In the genomic region with DNA sequence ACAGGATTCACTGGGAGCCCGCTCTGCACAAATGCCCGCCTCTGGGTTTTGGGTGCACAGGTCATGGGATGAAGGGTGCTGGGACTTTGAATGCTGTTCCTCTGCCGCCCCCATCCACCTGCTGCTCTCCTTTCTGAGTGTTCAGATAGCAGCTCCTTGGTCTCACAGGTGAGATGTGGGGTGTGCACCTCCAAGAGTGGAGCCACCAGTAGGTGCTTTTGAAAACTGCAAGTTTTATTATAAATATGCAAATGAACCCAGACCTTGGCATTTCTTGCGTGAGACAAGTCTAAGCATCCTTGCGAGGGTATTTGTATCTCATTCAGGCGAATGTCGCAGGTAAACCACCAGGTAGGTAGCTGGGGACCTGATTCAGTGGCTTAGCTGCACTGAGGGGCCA, we compare ENCODE assay signal across 1 cellular context.
TF ChIP-seq lines count a peak whose summit lies in the region.

No MANE protein-coding gene starts in this region.

TF ChIP-seq in K562, 482 proteins besides CTCF, POLR2A, EP300 and RAD21 (continued from another document):
- no peak for TF ChIP-seq HOXB6 (CRISPR knock-in tag; IDR thresholded peaks at IDR 0.05; ENCODE audit: borderline replicate concordance)
- TF ChIP-seq HSF4 (CRISPR knock-in tag; IDR thresholded peaks at IDR 0.05; ENCODE audit: borderline replicate concordance), result no peak
- TF ChIP-seq POLR2AphosphoS5 (IDR thresholded peaks at IDR 0.05; ENCODE audit: control insufficient read depth, insufficient read depth, low read depth, low read length), result no peak
- no peak for TF ChIP-seq ARHGAP35 (IDR thresholded peaks at IDR 0.05; ENCODE audit: partially characterized antibody)
- TF ChIP-seq MED1 (CRISPR knock-in tag; IDR thresholded peaks at IDR 0.05; ENCODE audit: borderline replicate concordance), result no peak
- TF ChIP-seq AFF1 (IDR thresholded peaks at IDR 0.05; ENCODE audit: low read depth in 1 of 2, partially characterized antibody in 2 of 2), result no peak
